ENCODE assay signal across 2 cellular contexts in genomic region chr12:38911611-38912010, GRCh38.
TF ChIP-seq lines count a peak whose summit lies in the region.

No MANE protein-coding gene starts in this region.

TF ChIP-seq in HCT116, 20 proteins besides CTCF, POLR2A, EP300 and RAD21:
- TF ChIP-seq ZFX (IDR thresholded peaks at IDR 0.05) = no peak
- TF ChIP-seq REST (IDR thresholded peaks at IDR 0.05; ENCODE audit: low read depth) = no peak
- no peak for TF ChIP-seq EGR1 (IDR thresholded peaks at IDR 0.05; ENCODE audit: low read depth)
- no peak for TF ChIP-seq EZH2phosphoT487 (IDR thresholded peaks at IDR 0.05; ENCODE audit: borderline replicate concordance)
- no peak for TF ChIP-seq CEBPB (IDR thresholded peaks at IDR 0.05; ENCODE audit: low read depth)
TF ChIP-seq in HCT116: peak in this region for 0.

TF ChIP-seq in GM12878, 131 proteins besides CTCF, POLR2A, EP300 and RAD21:
- TF ChIP-seq, protein P1, sequence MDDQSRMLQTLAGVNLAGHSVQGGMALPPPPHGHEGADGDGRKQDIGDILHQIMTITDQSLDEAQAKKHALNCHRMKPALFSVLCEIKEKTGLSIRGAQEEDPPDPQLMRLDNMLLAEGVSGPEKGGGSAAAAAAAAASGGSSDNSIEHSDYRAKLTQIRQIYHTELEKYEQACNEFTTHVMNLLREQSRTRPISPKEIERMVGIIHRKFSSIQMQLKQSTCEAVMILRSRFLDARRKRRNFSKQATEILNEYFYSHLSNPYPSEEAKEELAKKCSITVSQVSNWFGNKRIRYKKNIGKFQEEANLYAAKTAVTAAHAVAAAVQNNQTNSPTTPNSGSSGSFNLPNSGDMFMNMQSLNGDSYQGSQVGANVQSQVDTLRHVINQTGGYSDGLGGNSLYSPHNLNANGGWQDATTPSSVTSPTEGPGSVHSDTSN (IDR thresholded peaks at IDR 0.05; ENCODE audit: insufficient replicate concordance, low read depth, low read length) = no peak
- TF ChIP-seq SMC3 (IDR thresholded peaks at IDR 0.05; ENCODE audit: borderline replicate concordance, low read length) (peak; percentile 33; the same call in 1 of the 2 replicates), BRCA1 (IDR thresholded peaks at IDR 0.05; ENCODE audit: low read depth, low read length) (no peak)
